In genomic region chr1:247845011-247845692, GRCh38 we compare ENCODE assay signal across 2 cellular contexts.
A peak's percentile ranks its signal among the peaks of the same experiment; 100 is the strongest.
TF ChIP-seq lines count a peak whose summit lies in the region.

No MANE protein-coding gene starts in this region.

TF ChIP-seq in K562, 482 proteins besides CTCF, POLR2A, EP300 and RAD21 (continues in another document):
- TF ChIP-seq ZBTB11 (CRISPR knock-in tag; IDR thresholded peaks at IDR 0.05) = no peak
- TF ChIP-seq STAT5B (CRISPR knock-in tag; IDR thresholded peaks at IDR 0.05) = no peak
- no peak for TF ChIP-seq KDM4B (IDR thresholded peaks at IDR 0.05; ENCODE audit: borderline replicate concordance in 2 of 2, low read depth in 1 of 2)
- TF ChIP-seq ZNF76 (CRISPR knock-in tag; IDR thresholded peaks at IDR 0.05; ENCODE audit: borderline replicate concordance) = no peak
- no peak for TF ChIP-seq MEF2A (IDR thresholded peaks at IDR 0.05; ENCODE audit: control insufficient read depth, low read depth, low read length)
- TF ChIP-seq XRCC4 (IDR thresholded peaks at IDR 0.05; ENCODE audit: extremely low read depth, insufficient read depth, insufficient read length) = no peak
- no peak for TF ChIP-seq PHF21A (IDR thresholded peaks at IDR 0.05; ENCODE audit: borderline replicate concordance, low read depth)
- no peak for TF ChIP-seq POU5F1 (IDR thresholded peaks at IDR 0.05; ENCODE audit: borderline replicate concordance, low read depth, low read length, partially characterized antibody)
- TF ChIP-seq ZNF444 (CRISPR knock-in tag; IDR thresholded peaks at IDR 0.05) = no peak
- TF ChIP-seq CHD1 (IDR thresholded peaks at IDR 0.05; ENCODE audit: low read length) = no peak
- no peak for TF ChIP-seq ZC3H4 (CRISPR knock-in tag; IDR thresholded peaks at IDR 0.05; ENCODE audit: borderline replicate concordance)
- no peak for TF ChIP-seq ATF4 (CRISPR knock-in tag; IDR thresholded peaks at IDR 0.05)
- no peak for TF ChIP-seq ZNF586 (CRISPR knock-in tag; conservative IDR thresholded peaks at IDR 0.05)
- peak; percentile 82 for TF ChIP-seq PKNOX1 (IDR thresholded peaks at IDR 0.05)
- TF ChIP-seq ILK (tag; IDR thresholded peaks at IDR 0.05; ENCODE audit: borderline replicate concordance, low read depth) = no peak
- TF ChIP-seq HMBOX1 (IDR thresholded peaks at IDR 0.05) = peak; percentile 97
- TF ChIP-seq CCAR2 (IDR thresholded peaks at IDR 0.05; ENCODE audit: low read depth, low read length) = no peak
- no peak for TF ChIP-seq ZNF398 (CRISPR knock-in tag; IDR thresholded peaks at IDR 0.05)
- TF ChIP-seq DPF2 (IDR thresholded peaks at IDR 0.05) = peak; percentile 70
- peak; percentile 49; the same call in 1 of the 2 replicates for TF ChIP-seq MAFF (IDR thresholded peaks at IDR 0.05; ENCODE audit: low read length)
- TF ChIP-seq MAFG (tag; conservative IDR thresholded peaks at IDR 0.05) = peak; percentile 93
- peak; percentile 95 for TF ChIP-seq ZNF316 (IDR thresholded peaks at IDR 0.05)
- TF ChIP-seq CREBBP (IDR thresholded peaks at IDR 0.05; ENCODE audit: low read depth, low read length) = no peak
- TF ChIP-seq MEIS2 (IDR thresholded peaks at IDR 0.05; ENCODE audit: partially characterized antibody) = peak; percentile 81
- no peak for TF ChIP-seq STAG1 (CRISPR knock-in tag; IDR thresholded peaks at IDR 0.05; ENCODE audit: borderline replicate concordance)
- peak; percentile 44 for TF ChIP-seq BRD9 (IDR thresholded peaks at IDR 0.05; ENCODE audit: low read depth, partially characterized antibody)

TF ChIP-seq in SK-N-SH treated with all-trans-retinoic acid at 6 μM for 48 hours, 23 proteins besides CTCF, POLR2A, EP300 and RAD21:
- TF ChIP-seq CSDC2 (CRISPR knock-in tag; IDR thresholded peaks at IDR 0.05) (no peak), POU6F1 (CRISPR knock-in tag; IDR thresholded peaks at IDR 0.05; ENCODE audit: borderline replicate concordance, low read depth) (no peak), CSRNP3 (CRISPR knock-in tag; IDR thresholded peaks at IDR 0.05) (no peak), BACH2 (CRISPR knock-in tag; IDR thresholded peaks at IDR 0.05; ENCODE audit: borderline replicate concordance) (no peak), ZFP30 (CRISPR knock-in tag; IDR thresholded peaks at IDR 0.05) (no peak), ESRRG (CRISPR knock-in tag; IDR thresholded peaks at IDR 0.05) (no peak), PATZ1 (CRISPR knock-in tag; IDR thresholded peaks at IDR 0.05; ENCODE audit: borderline replicate concordance) (no peak), OSR1 (CRISPR knock-in tag; IDR thresholded peaks at IDR 0.05) (no peak), ZNF565 (CRISPR knock-in tag; conservative IDR thresholded peaks at IDR 0.05; ENCODE audit: low read depth) (no peak), GLIS3 (CRISPR knock-in tag; IDR thresholded peaks at IDR 0.05) (no peak), ZFP3 (CRISPR knock-in tag; IDR thresholded peaks at IDR 0.05) (no peak), TOX (CRISPR knock-in tag; IDR thresholded peaks at IDR 0.05; ENCODE audit: borderline replicate concordance) (no peak), SNAI2 (CRISPR knock-in tag; IDR thresholded peaks at IDR 0.05) (no peak), ZC3H10 (CRISPR knock-in tag; IDR thresholded peaks at IDR 0.05) (no peak), RARB (CRISPR knock-in tag; IDR thresholded peaks at IDR 0.05) (no peak), PPARA (CRISPR knock-in tag; IDR thresholded peaks at IDR 0.05; ENCODE audit: borderline replicate concordance) (no peak)
TF ChIP-seq in SK-N-SH treated with all-trans-retinoic acid at 6 μM for 48 hours: peak in this region for 0.
